In the genomic region with DNA sequence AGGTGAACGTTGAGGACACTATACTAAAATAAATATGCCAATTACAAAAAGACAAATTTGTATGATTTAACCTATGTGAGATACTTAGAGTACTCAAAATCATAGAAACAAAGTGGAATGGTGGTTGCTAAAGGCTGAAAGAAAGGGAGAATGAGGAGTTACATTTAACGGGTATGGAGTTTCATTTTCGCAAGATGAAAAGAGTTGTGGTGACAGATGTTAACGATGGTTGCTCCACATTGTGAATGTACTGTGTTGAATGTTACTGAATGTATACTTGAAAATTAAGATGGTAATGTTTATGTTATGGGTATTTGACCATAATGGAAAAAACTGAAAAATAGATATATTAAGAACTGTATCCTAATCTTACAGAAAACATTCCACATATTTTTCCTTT, we compare ENCODE assay signal across 33 cellular contexts.
"Had no signal": no experiment of that assay in that cellular context is flagged by ENCODE, and none has a peak within 500 bp of the region (broad histone marks: within the 10 kb centered on the region; RNA-seq: fewer than 3 reads in every experiment).

No MANE protein-coding gene starts in this region.

- FAIRE-seq: bronchial epithelial cell had no signal

- H3K27ac ChIP-seq: ascending aorta, coronary artery, esophagus muscularis mucosa, foreskin keratinocyte, gastrocnemius medialis, heart left ventricle had no signal

- H3K9me3 Mint-ChIP-seq: activated CD4-positive, alpha-beta memory T cell treated with anti-CD3 and anti-CD28 coated beads for 36 hours; activated CD4-positive, alpha-beta T cell treated with anti-CD3 and anti-CD28 coated beads, Interleukin-2, amount 10 ng/mL, durations not matched to agents 24 days and 14 days; activated naive CD4-positive, alpha-beta T cell treated with anti-CD3 and anti-CD28 coated beads, Interleukin-2, amount 10 ng/mL, durations not matched to agents 7 days and 5 days; activated naive CD4-positive, alpha-beta T cell treated with anti-CD3 and anti-CD28 coated beads, Interleukin-2, amount 50 U/mL, for 72 hours; activated naive CD8-positive, alpha-beta T cell treated with anti-CD3 and anti-CD28 coated beads, Interleukin-2, amount 10 ng/mL, durations not matched to agents 7 days and 5 days; activated T-helper 1 cell treated with anti-CD3 and anti-CD28 coated beads, Interleukin-12 subunit alpha, Interleukin-12 subunit beta, Interleukin-2, Interleukin-4 antibody, amounts not matched to agents 30 ng/mL and 10 ng/mL and 1 ng/mL, durations not matched to agents 14 hours and 24 hours and 36 hours; activated T-helper 2 cell treated with anti-CD3 and anti-CD28 coated beads, Interferon-gamma antibody, Interleukin-2, Interleukin-4, amounts not matched to agents 10 μg/mL and 5 μg/mL and 100 μg/mL, durations not matched to agents 14 hours and 24 hours and 36 hours; brain; central memory CD8-positive, alpha-beta T cell; effector memory CD8-positive, alpha-beta T cell; T-helper 2 cell treated with Interferon-gamma antibody and Interleukin-4, amounts not matched to agents 5 μg/mL and 100 μg/mL, for 36 hours had no signal

- H3K9me3 ChIP-seq: ascending aorta, esophagus muscularis mucosa, gastrocnemius medialis, heart left ventricle had no signal

- ATAC-seq: activated CD4-positive, alpha-beta T cell treated with anti-CD3 and anti-CD28 coated beads for 36 hours; activated CD8-positive, alpha-beta memory T cell treated with anti-CD3 and anti-CD28 coated beads, Interleukin-2, amount 10 ng/mL, durations not matched to agents 7 days and 5 days; activated CD8-positive, alpha-beta T cell treated with anti-CD3 and anti-CD28 coated beads, Interleukin-2, amount 10 ng/mL, durations not matched to agents 7 days and 5 days; activated naive CD4-positive, alpha-beta T cell treated with anti-CD3 and anti-CD28 coated beads, Interleukin-2, amount 50 U/mL, for 72 hours; effector memory CD8-positive, alpha-beta T cell; foreskin keratinocyte; gastrocnemius medialis; heart left ventricle had no signal

- H3K4me1 Mint-ChIP-seq: activated CD4-positive, alpha-beta T cell treated with anti-CD3 and anti-CD28 coated beads for 36 hours; activated CD4-positive, alpha-beta T cell treated with anti-CD3 and anti-CD28 coated beads, Interleukin-2, amount 10 ng/mL, durations not matched to agents 24 days and 14 days; activated naive CD4-positive, alpha-beta T cell treated with anti-CD3 and anti-CD28 coated beads, Interleukin-2, amount 10 ng/mL, durations not matched to agents 7 days and 5 days; activated naive CD8-positive, alpha-beta T cell treated with anti-CD3 and anti-CD28 coated beads, Interleukin-2, amount 10 ng/mL, durations not matched to agents 7 days and 5 days; central memory CD8-positive, alpha-beta T cell had no signal

- H3K4me1 ChIP-seq: ascending aorta, foreskin keratinocyte had no signal

- H3K36me3 ChIP-seq: ascending aorta, esophagus muscularis mucosa, gastrocnemius medialis, heart left ventricle had no signal

- H3K4me3 Mint-ChIP-seq: activated CD4-positive, alpha-beta memory T cell treated with anti-CD3 and anti-CD28 coated beads for 36 hours; activated CD4-positive, alpha-beta T cell treated with anti-CD3 and anti-CD28 coated beads for 36 hours; activated CD4-positive, alpha-beta T cell treated with anti-CD3 and anti-CD28 coated beads, Interleukin-2, amount 10 ng/mL, durations not matched to agents 24 days and 14 days; activated CD8-positive, alpha-beta memory T cell treated with anti-CD3 and anti-CD28 coated beads, Interleukin-2, amount 10 ng/mL, durations not matched to agents 7 days and 5 days; activated CD8-positive, alpha-beta T cell treated with anti-CD3 and anti-CD28 coated beads, Interleukin-2, amount 10 ng/mL, durations not matched to agents 7 days and 5 days; activated naive CD4-positive, alpha-beta T cell treated with anti-CD3 and anti-CD28 coated beads, Interleukin-2, amount 10 ng/mL, durations not matched to agents 7 days and 5 days; activated naive CD8-positive, alpha-beta T cell treated with anti-CD3 and anti-CD28 coated beads, Interleukin-2, amount 10 ng/mL, durations not matched to agents 7 days and 5 days; activated T-helper 1 cell treated with anti-CD3 and anti-CD28 coated beads, Interleukin-12 subunit alpha, Interleukin-12 subunit beta, Interleukin-2, Interleukin-4 antibody, amounts not matched to agents 30 ng/mL and 10 ng/mL and 1 ng/mL, durations not matched to agents 14 hours and 24 hours and 36 hours; brain; central memory CD8-positive, alpha-beta T cell; effector memory CD8-positive, alpha-beta T cell; T-helper 2 cell treated with Interferon-gamma antibody and Interleukin-4, amounts not matched to agents 5 μg/mL and 100 μg/mL, for 36 hours had no signal

- H3K27me3 ChIP-seq: ascending aorta, foreskin keratinocyte, gastrocnemius medialis, heart left ventricle had no signal

- H3K4me3 ChIP-seq: ascending aorta, coronary artery, esophagus muscularis mucosa, gastrocnemius medialis, heart left ventricle had no signal

- H3K27ac Mint-ChIP-seq: activated CD4-positive, alpha-beta memory T cell treated with anti-CD3 and anti-CD28 coated beads for 36 hours; activated CD4-positive, alpha-beta T cell treated with anti-CD3 and anti-CD28 coated beads for 36 hours; activated CD4-positive, alpha-beta T cell treated with anti-CD3 and anti-CD28 coated beads, Interleukin-2, amount 10 ng/mL, durations not matched to agents 24 days and 14 days; activated CD8-positive, alpha-beta memory T cell treated with anti-CD3 and anti-CD28 coated beads, Interleukin-2, amount 10 ng/mL, durations not matched to agents 7 days and 5 days; activated CD8-positive, alpha-beta T cell treated with anti-CD3 and anti-CD28 coated beads, Interleukin-2, amount 10 ng/mL, durations not matched to agents 7 days and 5 days; activated naive CD4-positive, alpha-beta T cell treated with anti-CD3 and anti-CD28 coated beads, Interleukin-2, amount 10 ng/mL, durations not matched to agents 7 days and 5 days; activated naive CD4-positive, alpha-beta T cell treated with anti-CD3 and anti-CD28 coated beads, Interleukin-2, amount 50 U/mL, for 72 hours; activated naive CD8-positive, alpha-beta T cell treated with anti-CD3 and anti-CD28 coated beads, Interleukin-2, amount 10 ng/mL, durations not matched to agents 7 days and 5 days; activated T-helper 1 cell treated with anti-CD3 and anti-CD28 coated beads, Interleukin-12 subunit alpha, Interleukin-12 subunit beta, Interleukin-2, Interleukin-4 antibody, amounts not matched to agents 30 ng/mL and 10 ng/mL and 1 ng/mL, durations not matched to agents 14 hours and 24 hours and 36 hours; activated T-helper 2 cell treated with anti-CD3 and anti-CD28 coated beads, Interferon-gamma antibody, Interleukin-2, Interleukin-4, amounts not matched to agents 10 μg/mL and 5 μg/mL and 100 μg/mL, durations not matched to agents 14 hours and 24 hours and 36 hours; brain; effector memory CD8-positive, alpha-beta T cell; T-helper 2 cell treated with Interferon-gamma antibody and Interleukin-4, amounts not matched to agents 5 μg/mL and 100 μg/mL, for 36 hours had no signal

- H3K27me3 Mint-ChIP-seq: brain had no signal

- DNase-seq: activated CD4-positive, alpha-beta memory T cell treated with anti-CD3 and anti-CD28 coated beads for 36 hours; activated CD4-positive, alpha-beta T cell treated with anti-CD3 and anti-CD28 coated beads for 36 hours; activated CD4-positive, alpha-beta T cell treated with anti-CD3 and anti-CD28 coated beads, Interleukin-2, amount 10 ng/mL, durations not matched to agents 24 days and 14 days; activated CD4-positive, CD25-positive, alpha-beta regulatory T cell; activated CD4-positive, CD25-positive, alpha-beta regulatory T cell treated with anti-CD3 and anti-CD28 coated beads, Interleukin-2, amount 50 U/mL, for 72 hours; activated CD8-positive, alpha-beta memory T cell treated with anti-CD3 and anti-CD28 coated beads, Interleukin-2, amount 10 ng/mL, durations not matched to agents 7 days and 5 days; activated CD8-positive, alpha-beta memory T cell treated with anti-CD3 and anti-CD28 coated beads, Interleukin-2, amount 50 U/mL, for 4 hours; activated CD8-positive, alpha-beta T cell treated with anti-CD3 and anti-CD28 coated beads, Interleukin-2, amount 10 ng/mL, durations not matched to agents 7 days and 5 days; activated effector memory CD4-positive, alpha-beta T cell treated with anti-CD3 and anti-CD28 coated beads, Interleukin-2, amount 50 U/mL, for 16 hours; activated naive CD4-positive, alpha-beta T cell treated with anti-CD3 and anti-CD28 coated beads, Interleukin-2, amount 10 ng/mL, durations not matched to agents 7 days and 5 days; activated naive CD8-positive, alpha-beta T cell treated with anti-CD3 and anti-CD28 coated beads, Interleukin-2, amount 10 ng/mL, durations not matched to agents 7 days and 5 days; activated T-cell treated with anti-CD3 and anti-CD28 coated beads, Interleukin-2, amount 50 U/mL, for 1 hour; activated T-cell treated with anti-CD3 and anti-CD28 coated beads, Interleukin-2, amount 50 U/mL, for 48 hours; dermis blood vessel endothelial cell; effector CD4-positive, alpha-beta T cell; effector memory CD8-positive, alpha-beta T cell; erythroblast; foreskin keratinocyte; gastrocnemius medialis; glutamatergic neuron; heart left ventricle; hypothalamus; T1000 had no signal

- H3K36me3 Mint-ChIP-seq: activated CD4-positive, alpha-beta memory T cell treated with anti-CD3 and anti-CD28 coated beads for 36 hours; activated CD8-positive, alpha-beta memory T cell treated with anti-CD3 and anti-CD28 coated beads, Interleukin-2, amount 10 ng/mL, durations not matched to agents 7 days and 5 days; activated naive CD4-positive, alpha-beta T cell treated with anti-CD3 and anti-CD28 coated beads, Interleukin-2, amount 10 ng/mL, durations not matched to agents 7 days and 5 days; activated naive CD4-positive, alpha-beta T cell treated with anti-CD3 and anti-CD28 coated beads, Interleukin-2, amount 50 U/mL, for 72 hours; activated naive CD8-positive, alpha-beta T cell treated with anti-CD3 and anti-CD28 coated beads, Interleukin-2, amount 10 ng/mL, durations not matched to agents 7 days and 5 days; brain had no signal
